24 cellular contexts compared by ENCODE assay signal in genomic region chr2:5286370-5286769, GRCh38.
DNase-seq lines count a peak whose midpoint lies in the region; ATAC-seq, FAIRE-seq and TF ChIP-seq lines count a peak whose summit lies in the region.
"Had no signal": no experiment of that assay in that cellular context is flagged by ENCODE, and none has a peak within 500 bp of the region (broad histone marks: within the 10 kb centered on the region; RNA-seq: fewer than 3 reads in every experiment).

No MANE protein-coding gene starts in this region.

- FAIRE-seq in HepG2 (lab: Jason Lieb, UNC): no peak
- FAIRE-seq: GM12878, GM12892, GM18507 had no signal

- TF ChIP-seq EP300 in HepG2 (IDR thresholded peaks at IDR 0.05; ENCODE audit: low read depth in 2 of 2, low read length in 2 of 2) (no peak), HepG2 (CRISPR knock-in tag; IDR thresholded peaks at IDR 0.05; ENCODE audit: borderline replicate concordance) (no peak), sigmoid colon (IDR thresholded peaks at IDR 0.05) (no peak)

- TF ChIP-seq CTCF in HepG2 (CRISPR knock-in tag; IDR thresholded peaks at IDR 0.05) (no peak), right lobe of liver (IDR thresholded peaks at IDR 0.05) (no peak), WERI-Rb-1 (IDR thresholded peaks at IDR 0.05; ENCODE audit: low read depth, low read length) (no peak), sigmoid colon (IDR thresholded peaks at IDR 0.05) (no peak)

- H4K20me1 ChIP-seq in HepG2 (ENCODE audit: insufficient read depth, low read length): no peaks in the 10 kb centered on the region
- H4K20me1 ChIP-seq: BLaER1 had no signal

- POLR2A ChIA-PET in HepG2 (lab: Yijun Ruan, JAX): no interaction called here

- ATAC-seq in HepG2 (no peak), right lobe of liver (no peak)
- no peak for ATAC-seq in stimulated activated naive CD8-positive, alpha-beta T cell treated with anti-CD3 and anti-CD28 coated beads, Interleukin-15, Interleukin-2, amounts not matched to agents 100 U/mL and 50 U/mL, for 24 hours
- ATAC-seq: GM12878 had no signal

- TF ChIP-seq POLR2A in HepG2 (IDR thresholded peaks at IDR 0.05; ENCODE audit: insufficient read depth in 1 of 2, low read depth in 2 of 2, low read length in 2 of 2) (no peak), right lobe of liver (IDR thresholded peaks at IDR 0.05) (no peak), sigmoid colon (IDR thresholded peaks at IDR 0.05) (no peak)

- in situ Hi-C loops in HepG2 (cut with HindIII; ENCODE audit: extremely low pct_ligation_motif_present, low pct_unique_long_range_greater_than_20kb): no loop called here

- CTCF ChIA-PET in HepG2 (lab: Yijun Ruan, JAX; ENCODE audit: low intra/inter-chr PET ratio, low total read pairs): no interaction called here

- H3K4me3 ChIP-seq in HepG2 (replicated peaks in 1 of 3; ENCODE audit: insufficient read depth in 1 of 3, low read depth in 2 of 3, low read length in 3 of 3): no peak overlapping the region
- H3K4me3 ChIP-seq in right lobe of liver: no peak overlapping the region
- no peak overlapping the region for H3K4me3 ChIP-seq in WERI-Rb-1 (ENCODE audit: low read depth, low read length)
- H3K4me3 ChIP-seq in sigmoid colon: no peak overlapping the region
- H3K4me3 ChIP-seq: BLaER1, GM12878 had no signal

- H3K27ac ChIP-seq in HepG2 (ENCODE audit: extremely low read length, insufficient read depth, low read length): no peak overlapping the region
- no peak overlapping the region for H3K27ac ChIP-seq in right lobe of liver
- H3K27ac ChIP-seq in WERI-Rb-1: peak overlapping the region; percentile 48; the same call in 1 of the 2 replicates
- H3K27ac ChIP-seq in sigmoid colon: peak overlapping the region in 3 of 4 donors; percentile 37 to 63 (median 57)
- H3K27ac ChIP-seq: 22Rv1, BLaER1 had no signal

- no peak overlapping the region for H3K4me2 ChIP-seq in HepG2 (ENCODE audit: low read depth, low read length)
- H3K4me2 ChIP-seq: BLaER1 had no signal

- H3K4me1 ChIP-seq in HepG2 (ENCODE audit: insufficient read depth, low read length): no peaks in the 10 kb centered on the region
- H3K4me1 ChIP-seq in right lobe of liver: no peaks in the 10 kb centered on the region
- peaks cover 0 to 47% (median 28%) of the 10 kb centered on the region in 4 donors for H3K4me1 ChIP-seq in sigmoid colon
- H3K4me1 ChIP-seq: BE2C, BLaER1 had no signal

- no peak overlapping the region for H3K9ac ChIP-seq in HepG2 (ENCODE audit: insufficient read depth, low read depth, low read length)
- H3K9ac ChIP-seq: BLaER1 had no signal

- BruUV-seq in HepG2 (replicated peaks; lab: Mats Ljungman, UMichigan): no TSS peak

- intact Hi-C loops in HepG2 (cut with micrococcal nuclease; ENCODE audit: unreplicated experiment): no loop called here
- intact Hi-C loops in right lobe of liver (cut with DNase I): no loop called here
- intact Hi-C loops in sigmoid colon (cut with DNase I): loop anchor here (5.0 to 10.0 kb wide), 4 partner anchors 36 to 408 kb away; partner anchors contain the start of gene SOX11

- no peak for TF ChIP-seq RAD21 in HepG2 (CRISPR knock-in tag; IDR thresholded peaks at IDR 0.05)

- H3K79me2 ChIP-seq in HepG2 (ENCODE audit: insufficient read depth, low read length): no peaks in the 10 kb centered on the region

- peaks cover 90% of the 10 kb centered on the region for H3K9me3 ChIP-seq in HepG2 (ENCODE audit: low read length)
- no peaks in the 10 kb centered on the region for H3K9me3 ChIP-seq in right lobe of liver
- H3K9me3 ChIP-seq in WERI-Rb-1 (ENCODE audit: severe bottlenecking): no peaks in the 10 kb centered on the region
- H3K9me3 ChIP-seq in sigmoid colon: no peaks in the 10 kb centered on the region
- H3K9me3 ChIP-seq: BE2C, BLaER1 had no signal

- DNase-seq in HepG2 (ENCODE audit: low spot score): no peak
- no peak for DNase-seq in right lobe of liver
- DNase-seq in WERI-Rb-1: no peak
- no peak for DNase-seq in sigmoid colon
- DNase-seq in epidermal melanocyte (ENCODE audit: insufficient read length, low spot score): no peak
- DNase-seq in stimulated activated naive CD8-positive, alpha-beta T cell treated with anti-CD3 and anti-CD28 coated beads, Interleukin-15, Interleukin-2, amounts not matched to agents 100 U/mL and 50 U/mL, for 24 hours: no peak
- DNase-seq: ACHN; BE2C; C1 segment of cervical spinal cord; CD4-positive, alpha-beta memory T cell; CD4-positive, CD25-positive, alpha-beta regulatory T cell; CD8-positive, alpha-beta memory T cell; COR-L47; DMS 273 treated with DMSO at 0.1 percent for 48 hours; DMS53; DMS79; DND-41; EL; GDM1 had no signal

- WGBS in HepG2 (ENCODE audit: low lambda C conversion rate): 11% methylated on average over 3 of the region's 3 CpGs
- 21% methylated on average over 3 of the region's 3 CpGs for WGBS in right lobe of liver (ENCODE audit: insufficient coverage, low coverage, low lambda C conversion rate, missing lambda C conversion rate)
- WGBS in sigmoid colon, 2 donors: 58 to 63% methylated on average over 3 of the region's 3 CpGs

- H3K36me3 ChIP-seq in HepG2 (replicated peaks in 1 of 2; ENCODE audit: control insufficient read depth in 1 of 2, insufficient read depth in 2 of 2, low read length in 2 of 2): no peaks in the 10 kb centered on the region
- H3K36me3 ChIP-seq in right lobe of liver: no peaks in the 10 kb centered on the region
- no peaks in the 10 kb centered on the region for H3K36me3 ChIP-seq in WERI-Rb-1
- H3K36me3 ChIP-seq in sigmoid colon: no peaks in the 10 kb centered on the region
- H3K36me3 ChIP-seq: BE2C, BLaER1 had no signal

- H2AFZ ChIP-seq in HepG2 (ENCODE audit: low read length): no peak overlapping the region

- H3K27me3 ChIP-seq in HepG2 (ENCODE audit: control insufficient read depth in 1 of 2, insufficient read depth in 2 of 2, low read length in 2 of 2): no peaks in the 10 kb centered on the region
- no peaks in the 10 kb centered on the region for H3K27me3 ChIP-seq in right lobe of liver
- H3K27me3 ChIP-seq in WERI-Rb-1 (ENCODE audit: insufficient read depth, low read depth, severe bottlenecking): no peaks in the 10 kb centered on the region
- H3K27me3 ChIP-seq in sigmoid colon: no peaks in the 10 kb centered on the region
- H3K27me3 ChIP-seq: BE2C, BLaER1 had no signal

TF ChIP-seq in HepG2, 621 proteins besides CTCF, POLR2A, EP300 and RAD21 (continues in another document):
- TF ChIP-seq PRDM4 (CRISPR knock-in tag; IDR thresholded peaks at IDR 0.05; ENCODE audit: borderline replicate concordance): no peak
- no peak for TF ChIP-seq PATZ1 (CRISPR knock-in tag; IDR thresholded peaks at IDR 0.05)
- no peak for TF ChIP-seq SIN3A (IDR thresholded peaks at IDR 0.05; ENCODE audit: borderline replicate concordance, low read depth, low read length)
- TF ChIP-seq BORCS8-MEF2B (CRISPR knock-in tag; IDR thresholded peaks at IDR 0.05): no peak
- TF ChIP-seq MAFF (IDR thresholded peaks at IDR 0.05; ENCODE audit: low read depth, low read length): peak; percentile 80
- TF ChIP-seq ZMYM2 (CRISPR knock-in tag; IDR thresholded peaks at IDR 0.05): no peak
- no peak for TF ChIP-seq PHF8 (CRISPR knock-in tag; IDR thresholded peaks at IDR 0.05)
- TF ChIP-seq ELF4 (CRISPR knock-in tag; IDR thresholded peaks at IDR 0.05; ENCODE audit: borderline replicate concordance): no peak
- TF ChIP-seq ZBTB34 (CRISPR knock-in tag; IDR thresholded peaks at IDR 0.05): no peak
- TF ChIP-seq XRCC5 (optimal IDR thresholded peaks at IDR 0.05; ENCODE audit: low read length): no peak
- no peak for TF ChIP-seq POLR2AphosphoS5 (IDR thresholded peaks at IDR 0.05; ENCODE audit: low read depth, low read length)
- TF ChIP-seq GABPB1 (CRISPR knock-in tag; IDR thresholded peaks at IDR 0.05): no peak

Comparison
In these comparisons a context has a peak if more than half of its experiments do, and no peak if none do; other contexts are left out.
1. H3K27ac ChIP-seq: peak in WERI-Rb-1 (single experiment) and sigmoid colon (3 of 4); none in HepG2 (single experiment) and right lobe of liver (0 of 3).